8 cellular contexts compared by ENCODE assay signal in the genomic region with DNA sequence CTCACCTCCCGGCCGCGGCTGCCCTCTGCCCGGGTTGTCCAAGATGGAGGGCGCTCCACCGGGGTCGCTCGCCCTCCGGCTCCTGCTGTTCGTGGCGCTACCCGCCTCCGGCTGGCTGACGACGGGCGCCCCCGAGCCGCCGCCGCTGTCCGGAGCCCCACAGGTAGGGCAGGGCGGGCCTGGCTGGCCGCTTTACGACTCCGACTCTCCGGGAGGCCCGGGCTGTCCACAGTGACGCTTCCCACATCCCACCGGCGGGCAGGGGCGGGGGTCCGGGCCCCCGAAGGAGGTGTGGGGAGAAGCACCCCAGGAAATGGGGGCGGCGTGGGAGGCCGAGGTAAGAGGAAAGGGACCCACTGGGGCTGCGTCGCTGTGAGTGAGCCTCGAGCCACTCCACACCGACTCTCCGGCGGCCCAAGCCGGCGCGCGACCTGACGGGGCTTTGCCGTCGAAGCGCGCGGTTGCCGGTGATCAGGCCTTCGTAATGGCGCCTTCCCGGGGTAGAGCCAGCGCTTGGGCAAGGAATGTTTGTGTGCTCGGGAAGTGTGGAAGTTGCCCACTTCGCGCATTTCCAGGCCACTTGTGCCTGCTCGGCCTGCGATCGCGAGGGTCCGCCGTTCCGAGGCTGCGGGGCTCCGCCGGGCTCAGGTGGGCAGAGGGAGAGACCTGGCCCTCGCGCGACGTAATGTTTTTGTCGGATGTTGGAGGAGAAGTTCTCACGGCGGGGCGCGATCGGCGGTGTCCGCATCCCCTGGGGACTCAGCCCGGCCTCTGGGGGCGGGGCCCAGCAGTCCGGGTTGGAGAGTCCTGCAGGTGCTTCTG. TPM values are rescaled to one million over a fixed set of nuclear protein-coding genes. Genes with fewer than 3 reads are reported as not detected.
DNase-seq lines count a peak whose midpoint lies in the region; ATAC-seq and TF ChIP-seq lines count a peak whose summit lies in the region.

A gene with protein sequence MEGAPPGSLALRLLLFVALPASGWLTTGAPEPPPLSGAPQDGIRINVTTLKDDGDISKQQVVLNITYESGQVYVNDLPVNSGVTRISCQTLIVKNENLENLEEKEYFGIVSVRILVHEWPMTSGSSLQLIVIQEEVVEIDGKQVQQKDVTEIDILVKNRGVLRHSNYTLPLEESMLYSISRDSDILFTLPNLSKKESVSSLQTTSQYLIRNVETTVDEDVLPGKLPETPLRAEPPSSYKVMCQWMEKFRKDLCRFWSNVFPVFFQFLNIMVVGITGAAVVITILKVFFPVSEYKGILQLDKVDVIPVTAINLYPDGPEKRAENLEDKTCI (plus strand): TSS at position 4 of the 822 bp plus-strand sequence. CDS start 40 bp downstream, at position 44.

- no peak for DNase-seq in AG04450 (ENCODE audit: low read depth, low spot score)
- DNase-seq in NOMO-1 treated with dmso at 0.1 percent for 144 hours (lab: John Stamatoyannopoulos, UW; ENCODE audit: unreplicated experiment): peak; percentile 5
- DNase-seq in activated T-cell treated with anti-CD3 and anti-CD28 coated beads, Interleukin-2, amount 50 U/mL, for 48 hours: peak; percentile 55 to 61
- no peak for DNase-seq in esophagus squamous epithelium (lab: John Stamatoyannopoulos, UW)
- peak; percentile 59 for DNase-seq in naive B cell
- peak; percentile 52 to 55 for DNase-seq in stimulated activated naive CD8-positive, alpha-beta T cell treated with anti-CD3 and anti-CD28 coated beads, Interleukin-15, amount 100 ng/mL, for 72 hours

- no peaks in the 10 kb centered on the region for H3K9me3 Mint-ChIP-seq in naive B cell
- H3K9me3 Mint-ChIP-seq in stimulated activated naive CD8-positive, alpha-beta T cell treated with anti-CD3 and anti-CD28 coated beads, Interleukin-15, amount 100 ng/mL, for 72 hours: no peaks in the 10 kb centered on the region

- peak; percentile 16 for ATAC-seq in HG03103 (IDR thresholded peaks at IDR 0.05; ENCODE audit: low read depth, unreplicated experiment)
- ATAC-seq in naive B cell (ENCODE audit: low read depth in 2 of 2): peak; percentile 14 to 17
- ATAC-seq in stimulated activated naive CD8-positive, alpha-beta T cell treated with anti-CD3 and anti-CD28 coated beads, Interleukin-15, amount 100 ng/mL, for 72 hours: peak; percentile 49

- peaks cover 9 to 44% (median 10%) of the 10 kb centered on the region in 3 donors for H3K4me1 ChIP-seq in esophagus squamous epithelium

- H3K4me3 ChIP-seq in AG04450 (ENCODE audit: low read depth, low read length) (peak within 1 kb of the TSS; percentile 88), esophagus squamous epithelium (peak within 1 kb of the TSS; percentile 88 to 99 (median 92))

- H3K27ac ChIP-seq in AG04450 (ENCODE audit: low read depth, low read length): peak within 1 kb of the TSS; percentile 61
- H3K27ac ChIP-seq in esophagus squamous epithelium: peak within 1 kb of the TSS; percentile 93 to 98 (median 96)

- H3K4me3 Mint-ChIP-seq in naive B cell: peak within 1 kb of the TSS; percentile 88 to 99 (median 98)
- H3K4me3 Mint-ChIP-seq in stimulated activated naive CD8-positive, alpha-beta T cell treated with anti-CD3 and anti-CD28 coated beads, Interleukin-15, amount 100 ng/mL, for 72 hours: peak within 1 kb of the TSS; percentile 93 to 97

- peak within 1 kb of the TSS; percentile 90 to 99 (median 97) for H3K27ac Mint-ChIP-seq in naive B cell
- peak within 1 kb of the TSS; percentile 91 to 98 for H3K27ac Mint-ChIP-seq in stimulated activated naive CD8-positive, alpha-beta T cell treated with anti-CD3 and anti-CD28 coated beads, Interleukin-15, amount 100 ng/mL, for 72 hours

- no peaks in the 10 kb centered on the region for H3K36me3 ChIP-seq in esophagus squamous epithelium

- H3K27me3 ChIP-seq in AG04450 (ENCODE audit: control insufficient read depth, insufficient read depth, low read length) (no peaks in the 10 kb centered on the region), esophagus squamous epithelium (no peaks in the 10 kb centered on the region)

- CTCF ChIA-PET in AG04450 (lab: Charles Lee): interaction anchor here (0.6 to 1.0 kb wide), 5 partner anchors 13 to 599 kb away, joined by 3 to 7 read pairs (median 3); partner anchors contain the start of gene PPIL4

- H3K36me3 Mint-ChIP-seq in naive B cell: no peaks in the 10 kb centered on the region

- POLR2A ChIA-PET in AG04450 (lab: Yijun Ruan, JAX): no interaction called here

- H3K4me1 Mint-ChIP-seq in naive B cell: peaks cover 7 to 30% (median 18%) of the 10 kb centered on the region in 3 donors
- peaks cover 17% of the 10 kb centered on the region for H3K4me1 Mint-ChIP-seq in stimulated activated naive CD8-positive, alpha-beta T cell treated with anti-CD3 and anti-CD28 coated beads, Interleukin-15, amount 100 ng/mL, for 72 hours

- intact Hi-C loops in esophagus squamous epithelium (cut with DNase I): no loop called here

- H3K9me3 ChIP-seq in AG04450 (ENCODE audit: control insufficient read depth, insufficient read depth, low read length) (no peaks in the 10 kb centered on the region; the same call in 1 of the 2 replicates), esophagus squamous epithelium (no peaks in the 10 kb centered on the region)

- TF ChIP-seq POLR2A in GM18526 (IDR thresholded peaks at IDR 0.05; ENCODE audit: extremely low read depth, insufficient read length) (peak; percentile 52), esophagus squamous epithelium (IDR thresholded peaks at IDR 0.05) (peak in 2 of 4 donors; percentile 29 to 64)

- TF ChIP-seq CTCF in AG04450 (IDR thresholded peaks at IDR 0.05; ENCODE audit: low read depth, low read length) (no peak), esophagus squamous epithelium (IDR thresholded peaks at IDR 0.05) (no peak)

- no CpG with 5 or more reads among the region's 85 CpGs for WGBS in esophagus squamous epithelium, 2 donors

- H3K27me3 Mint-ChIP-seq in naive B cell: no peaks in the 10 kb centered on the region
- H3K27me3 Mint-ChIP-seq in stimulated activated naive CD8-positive, alpha-beta T cell treated with anti-CD3 and anti-CD28 coated beads, Interleukin-15, amount 100 ng/mL, for 72 hours: no peaks in the 10 kb centered on the region

RNA-seq across cellular contexts. Expression of the gene that starts here (rescaled TPM):
- polyA plus RNA-seq in AG04450 (2011; rRNA removed): 28.3 and 42.0 TPM in 2 replicates
- polyA minus RNA-seq in AG04450 (2011; rRNA and poly(A)+ RNA removed): 4.1 and 8.6 TPM in 2 replicates
- total RNA-seq in esophagus squamous epithelium: 10 to 100 TPM; 16.8 to 43.5 (median 28.2) TPM
- 10 to 100 TPM; 29.4 to 42.4 (median 37.9) TPM for polyA plus RNA-seq in naive B cell (ENCODE audit: low read depth in 6 of 6)

Comparison
In these comparisons a context has a peak if more than half of its experiments do, and no peak if none do; other contexts are left out.
1. DNase-seq: peak in NOMO-1 treated with dmso at 0.1 percent for 144 hours (single experiment), activated T-cell treated with anti-CD3 and anti-CD28 coated beads, Interleukin-2, amount 50 U/mL, for 48 hours (2 of 2), naive B cell (single experiment) and stimulated activated naive CD8-positive, alpha-beta T cell treated with anti-CD3 and anti-CD28 coated beads, Interleukin-15, amount 100 ng/mL, for 72 hours (2 of 2); none in AG04450 (single experiment) and esophagus squamous epithelium (single experiment).
2. Peak in every context shown above with its lines, with median percentiles within 50 percentile points of each other: ATAC-seq.